ENCODE assay signal across 1 cellular context in the genomic region with DNA sequence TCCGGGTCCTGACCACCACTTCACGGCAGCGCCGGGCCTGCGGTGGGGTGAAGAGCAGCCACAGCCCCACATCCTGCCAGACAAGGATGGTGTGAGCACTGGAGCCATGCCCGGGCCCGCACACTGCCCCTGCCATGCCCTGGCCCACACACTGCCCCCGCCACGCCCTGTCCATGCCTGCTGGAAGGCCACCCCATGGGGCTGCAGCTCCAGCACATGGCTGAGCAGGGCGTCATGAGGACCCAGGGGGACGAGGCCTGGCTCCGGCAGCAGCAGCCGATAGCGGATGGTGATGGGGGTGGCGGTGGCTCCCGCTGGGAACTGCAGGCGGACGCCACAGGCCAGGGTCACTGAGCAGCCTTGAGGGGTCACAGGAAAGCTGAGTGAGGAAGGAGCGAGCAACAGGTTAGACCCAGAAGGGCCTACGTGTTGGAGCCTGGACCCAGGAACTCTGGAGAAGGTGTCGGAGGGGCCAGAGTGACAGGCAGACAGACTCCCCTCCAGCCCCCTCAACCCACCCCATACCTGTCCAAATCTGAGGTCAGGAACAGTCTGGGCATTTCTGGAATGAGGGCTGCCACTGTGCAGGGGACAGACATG.
TF ChIP-seq lines count a peak whose summit lies in the region.

No MANE protein-coding gene starts in this region.

TF ChIP-seq in HEK293, 187 proteins besides CTCF, POLR2A, EP300 and RAD21:
- TF ChIP-seq SP7 (tag by site-specific recombination; IDR thresholded peaks at IDR 0.05) (no peak), SCRT2 (tag by site-specific recombination; IDR thresholded peaks at IDR 0.05) (peak; percentile 78), ZNF175 (tag by site-specific recombination; IDR thresholded peaks at IDR 0.05) (no peak), OSR2 (tag by site-specific recombination; IDR thresholded peaks at IDR 0.05) (no peak), ZNF558 (tag by site-specific recombination; IDR thresholded peaks at IDR 0.05) (no peak), GLIS2 (tag by site-specific recombination; IDR thresholded peaks at IDR 0.05) (0 out of 2 replicates have a peak, but pooled peaks have one; percentile 11), HIC1 (tag by site-specific recombination; IDR thresholded peaks at IDR 0.05) (peak; percentile 67; the same call in 1 of the 2 replicates), SCRT1 (tag by site-specific recombination; IDR thresholded peaks at IDR 0.05; ENCODE audit: borderline replicate concordance) (peak; percentile 70; the same call in 1 of the 2 replicates), IKZF3 (tag by site-specific recombination; IDR thresholded peaks at IDR 0.05) (no peak)
